15 cellular contexts compared by ENCODE assay signal in genomic region chr11:116837231-116838091, GRCh38. TPM values are rescaled to one million over a fixed set of nuclear protein-coding genes. Genes with fewer than 3 reads are reported as not detected.
A peak's percentile ranks its signal among the peaks of the same experiment; 100 is the strongest.
DNase-seq lines count a peak whose midpoint lies in the region; ATAC-seq and TF ChIP-seq lines count a peak whose summit lies in the region.
"Had no signal": no experiment of that assay in that cellular context is flagged by ENCODE, and none has a peak within 500 bp of the region (broad histone marks: within the 10 kb centered on the region; RNA-seq: fewer than 3 reads in every experiment).

Gene APOA1 (minus strand): TSS chr11:116837622. CDS start chr11:116837387, 235 bp downstream.

- H2BK120ac ChIP-seq in mesendoderm (ENCODE audit: low read depth, low read length): no peak within 1 kb of the TSS

- H3K56ac ChIP-seq in mesendoderm (ENCODE audit: low read length): peak within 1 kb of the TSS; percentile 68

- peak within 1 kb of the TSS in 13 of 59 donors; percentile 45 to 67 (median 61) for H3K4me3 ChIP-seq in dorsolateral prefrontal cortex
- H3K4me3 ChIP-seq in mesendoderm (ENCODE audit: low read length): no peak within 1 kb of the TSS
- no peak within 1 kb of the TSS for H3K4me3 ChIP-seq in thyroid gland (replicated peaks in 1 of 3)
- H3K4me3 ChIP-seq in body of pancreas: no peak within 1 kb of the TSS

- H3K27me3 ChIP-seq in dorsolateral prefrontal cortex (no peaks in the 10 kb centered on the region), mesendoderm (ENCODE audit: insufficient read depth, low read length, poor library complexity) (no peaks in the 10 kb centered on the region), thyroid gland (no peaks in the 10 kb centered on the region), body of pancreas (no peaks in the 10 kb centered on the region)

- H3K4me2 ChIP-seq in mesendoderm (ENCODE audit: low read length): no peak within 1 kb of the TSS

- H4K8ac ChIP-seq in mesendoderm (ENCODE audit: low read depth, low read length): no peak within 1 kb of the TSS

- H3K9me3 ChIP-seq in thyroid gland: no peaks in the 10 kb centered on the region
- H3K9me3 ChIP-seq in body of pancreas: no peaks in the 10 kb centered on the region

- H3K9ac ChIP-seq in mesendoderm (ENCODE audit: low read length): peak within 1 kb of the TSS; percentile 25

- H3K9me3 Mint-ChIP-seq in activated CD4-positive, alpha-beta memory T cell treated with anti-CD3 and anti-CD28 coated beads for 36 hours: no peaks in the 10 kb centered on the region
- H3K9me3 Mint-ChIP-seq: IgD-negative memory B cell had no signal

- H4K5ac ChIP-seq in mesendoderm (ENCODE audit: low read length): no peak within 1 kb of the TSS

- no peak within 1 kb of the TSS for H2BK5ac ChIP-seq in mesendoderm (ENCODE audit: low read length)

- no peak within 1 kb of the TSS for H2BK15ac ChIP-seq in mesendoderm (replicated peaks; ENCODE audit: low read depth)

- CTCF ChIA-PET in activated CD4-positive, alpha-beta memory T cell treated with anti-CD3 and anti-CD28 coated beads for 36 hours (lab: Charles Lee): interaction anchor here (0.6 to 3.4 kb wide), 11 partner anchors 11 to 344 kb away, joined by 3 to 187 read pairs (median 16); partner anchors contain the start of genes APOA5 and ZPR1

- no peak within 1 kb of the TSS for H3K4me3 Mint-ChIP-seq in activated CD4-positive, alpha-beta memory T cell treated with anti-CD3 and anti-CD28 coated beads for 36 hours

- no peak for TF ChIP-seq POLR2A in thyroid gland (IDR thresholded peaks at IDR 0.05)
- no peak for TF ChIP-seq POLR2A in body of pancreas (IDR thresholded peaks at IDR 0.05)

- H3K27me3 Mint-ChIP-seq in activated CD4-positive, alpha-beta memory T cell treated with anti-CD3 and anti-CD28 coated beads for 36 hours: no peaks in the 10 kb centered on the region
- H3K27me3 Mint-ChIP-seq: IgD-negative memory B cell had no signal

- no peak for TF ChIP-seq CTCF in dorsolateral prefrontal cortex (IDR thresholded peaks at IDR 0.05 in 54 of 56, conservative IDR thresholded peaks at IDR 0.05 in 2 of 56; ENCODE audit: low read depth in 1 of 56, partially characterized antibody in 56 of 56)
- no peak for TF ChIP-seq CTCF in thyroid gland (IDR thresholded peaks at IDR 0.05)
- no peak for TF ChIP-seq CTCF in body of pancreas (IDR thresholded peaks at IDR 0.05)

- H3K18ac ChIP-seq in mesendoderm (ENCODE audit: low read length): peak within 1 kb of the TSS; percentile 42

- peak; percentile 82 for DNase-seq in HuH-7.5 (ENCODE audit: low spot score)
- DNase-seq in dorsolateral prefrontal cortex: no peak
- DNase-seq in mesendoderm: peak; percentile 83
- no peak for DNase-seq in thyroid gland
- no peak for DNase-seq in body of pancreas
- DNase-seq in activated CD4-positive, alpha-beta memory T cell treated with anti-CD3 and anti-CD28 coated beads for 36 hours: no peak
- DNase-seq: activated T-cell treated with anti-CD3 and anti-CD28 coated beads for 4 hours, anterior cingulate cortex, COR-L47, mammary epithelial cell, NCI-H187, posterior cingulate gyrus, SHP77 treated with DMSO at 0.1 percent for 48 hours had no signal

- POLR2A ChIA-PET in activated CD4-positive, alpha-beta memory T cell treated with anti-CD3 and anti-CD28 coated beads for 36 hours (lab: Charles Lee): interaction anchor here (1.5 to 2.0 kb wide), 3 partner anchors 15 to 47 kb away, joined by 3 to 9 read pairs (median 7); partner anchors contain the start of gene APOA5

- no peak for ATAC-seq in body of pancreas
- ATAC-seq in HG02623 (IDR thresholded peaks at IDR 0.05; ENCODE audit: unreplicated experiment): no peak

- no peaks in the 10 kb centered on the region for H3K36me3 Mint-ChIP-seq in activated CD4-positive, alpha-beta memory T cell treated with anti-CD3 and anti-CD28 coated beads for 36 hours
- H3K36me3 Mint-ChIP-seq: IgD-negative memory B cell had no signal

- H3K36me3 ChIP-seq in mesendoderm (ENCODE audit: control insufficient read depth, insufficient read depth, low read length): no peaks in the 10 kb centered on the region
- no peaks in the 10 kb centered on the region for H3K36me3 ChIP-seq in thyroid gland
- no peaks in the 10 kb centered on the region for H3K36me3 ChIP-seq in body of pancreas (replicated peaks in 1 of 2; ENCODE audit: insufficient read depth in 1 of 2, low read depth in 2 of 2)

- H3K4me1 Mint-ChIP-seq in activated CD4-positive, alpha-beta memory T cell treated with anti-CD3 and anti-CD28 coated beads for 36 hours (ENCODE audit: low read depth): peaks cover 12% of the 10 kb centered on the region

- H2AK5ac ChIP-seq in mesendoderm (ENCODE audit: low read length): peak within 1 kb of the TSS; percentile 93

- peak within 1 kb of the TSS; percentile 16 for H3K23ac ChIP-seq in mesendoderm (ENCODE audit: low read length)

- intact Hi-C loops in dorsolateral prefrontal cortex (cut with DNase I): loop anchor here (2.0 to 5.0 kb wide), 2 partner anchors 40 to 47 kb away; partner anchors contain the start of gene APOA5 (in 1 of the 2)
- intact Hi-C loops in thyroid gland (cut with DNase I): loop anchor here (5.0 kb wide), 1 partner anchor 45 kb away; the partner anchor contains the start of gene APOA5
- intact Hi-C loops in body of pancreas (cut with DNase I): loop anchor here (5.0 kb wide), 1 partner anchor 45 kb away; the partner anchor contains the start of gene APOA5
- intact Hi-C loops in activated CD4-positive, alpha-beta memory T cell treated with anti-CD3 and anti-CD28 coated beads for 36 hours (cut with micrococcal nuclease): loop anchor here (5.0 kb wide), 1 partner anchor 105 kb away; no protein-coding TSS in a partner anchor

- H3K4me1 ChIP-seq in mesendoderm (ENCODE audit: control insufficient read depth, low read depth, low read length) (peaks cover 8% of the 10 kb centered on the region), thyroid gland (peaks cover 37 to 44% of the 10 kb centered on the region in 2 donors), body of pancreas (peaks cover 44% of the 10 kb centered on the region)

- no peak within 1 kb of the TSS for H3K27ac Mint-ChIP-seq in activated CD4-positive, alpha-beta memory T cell treated with anti-CD3 and anti-CD28 coated beads for 36 hours

- no peaks in the 10 kb centered on the region for H3K79me1 ChIP-seq in mesendoderm (ENCODE audit: low read length)

- no CpG with 5 or more reads among the region's 19 CpGs for WGBS in mesendoderm (ENCODE audit: extremely low coverage, insufficient coverage, low lambda C conversion rate)
- 73 to 76% methylated on average over 16 to 18 of the region's 19 CpGs for WGBS in thyroid gland, 2 donors
- 64 to 80% methylated on average over 10 to 19 of the region's 19 CpGs for WGBS in body of pancreas, 2 donors

- peak within 1 kb of the TSS; percentile 38 for H3K4ac ChIP-seq in mesendoderm (ENCODE audit: low read depth, low read length)

- no peaks in the 10 kb centered on the region for H3K79me2 ChIP-seq in mesendoderm (ENCODE audit: control insufficient read depth, insufficient read depth, low read length)

- peak within 1 kb of the TSS in 53 of 59 donors; percentile 11 to 90 (median 75) for H3K27ac ChIP-seq in dorsolateral prefrontal cortex
- no peak within 1 kb of the TSS for H3K27ac ChIP-seq in mesendoderm (ENCODE audit: low read depth, low read length)
- peak within 1 kb of the TSS; percentile 96 to 97 (median 96) for H3K27ac ChIP-seq in thyroid gland
- H3K27ac ChIP-seq in body of pancreas: no peak within 1 kb of the TSS

RNA-seq across cellular contexts. Expression of gene APOA1, which starts in this region (rescaled TPM):
- total RNA-seq in dorsolateral prefrontal cortex: 1 to 10 TPM in 16 of 120 experiments, under 1 TPM in 53, not detected in 51; 0.32 to 2.2 (median 0.72) TPM
- polyA plus RNA-seq in mesendoderm (2013, experiment 1 of 2): 0.39 TPM
- 0.31 TPM for polyA plus RNA-seq in mesendoderm (2013, experiment 2 of 2)
- 10 to 100 TPM in 1 of 4 donors, 1 to 10 TPM in 3; 2.2 to 23.2 (median 8.3) TPM for total RNA-seq in thyroid gland
- total RNA-seq in body of pancreas: 10 to 100 TPM in 1 of 2 donors, 1 to 10 TPM in 1; 1.0 to 16.8 TPM
- total RNA-seq in activated CD4-positive, alpha-beta memory T cell treated with anti-CD3 and anti-CD28 coated beads for 36 hours: under 1 TPM in 1 of 2 experiments, not detected in 1; 0.24 TPM
- total RNA-seq: mammary epithelial cell had no signal
- polyA plus RNA-seq: IgD-negative memory B cell had no signal

Comparison
In these comparisons a context has a peak if more than half of its experiments do, and no peak if none do; other contexts are left out.
1. DNase-seq: peak in HuH-7.5 (single experiment) and mesendoderm (single experiment); none in dorsolateral prefrontal cortex (0 of 10), thyroid gland (0 of 2), body of pancreas (0 of 4) and activated CD4-positive, alpha-beta memory T cell treated with anti-CD3 and anti-CD28 coated beads for 36 hours (single experiment).
2. H3K27ac ChIP-seq: peak in dorsolateral prefrontal cortex (53 of 59) and thyroid gland (3 of 3); none in mesendoderm (single experiment) and body of pancreas (0 of 4).